8 cellular contexts compared by ENCODE assay signal in genomic region chr22:28679611-28680287, GRCh38. TPM values are rescaled to one million over a fixed set of nuclear protein-coding genes. Genes with fewer than 3 reads are reported as not detected.
A peak's percentile ranks its signal among the peaks of the same experiment; 100 is the strongest.
DNase-seq lines count a peak whose midpoint lies in the region; ATAC-seq and TF ChIP-seq lines count a peak whose summit lies in the region.
"Not testable (repeated sequence)": the region's sequence is repeated elsewhere in the genome, so short reads cannot be mapped to it uniquely, and the experiment has no call there.

TSS of gene TTC28 (minus strand) at chr22:28679840. CDS start at chr22:28679723, 117 bp downstream.

- H3K9ac ChIP-seq in HUES6 (ENCODE audit: low read length) (peak within 1 kb of the TSS; percentile 66), colonic mucosa (ENCODE audit: low read depth in 2 of 2, low read length in 2 of 2) (peak within 1 kb of the TSS in 1 of 2 donors; percentile 51)

- ATAC-seq in natural killer cell treated with Interleukin-12 subunit alpha and Interleukin-12 subunit beta and Interleukin-15 and Interleukin-18, amount 100 ng/mL, for 72 hours: not testable (repeated sequence)

- peak within 1 kb of the TSS; percentile 79 for H3K4me3 Mint-ChIP-seq in natural killer cell treated with Interleukin-12 subunit alpha and Interleukin-12 subunit beta and Interleukin-15 and Interleukin-18, amount 100 ng/mL, for 72 hours
- peak within 1 kb of the TSS; percentile 75 for H3K4me3 Mint-ChIP-seq in stimulated activated naive CD8-positive, alpha-beta T cell treated with anti-CD3 and anti-CD28 coated beads, Interleukin-15, Interleukin-2, amounts not matched to agents 100 ng/mL and 50 ng/mL, for 24 hours

- H3K4me1 Mint-ChIP-seq in natural killer cell treated with Interleukin-12 subunit alpha and Interleukin-12 subunit beta and Interleukin-15 and Interleukin-18, amount 100 ng/mL, for 72 hours (ENCODE audit: low read depth in 2 of 2): peaks cover 15% of the 10 kb centered on the region in 2 donors
- H3K4me1 Mint-ChIP-seq in stimulated activated naive CD8-positive, alpha-beta T cell treated with anti-CD3 and anti-CD28 coated beads, Interleukin-15, Interleukin-2, amounts not matched to agents 100 ng/mL and 50 ng/mL, for 24 hours (ENCODE audit: low read depth): peaks cover 15% of the 10 kb centered on the region

- H3K27ac Mint-ChIP-seq in natural killer cell treated with Interleukin-12 subunit alpha and Interleukin-12 subunit beta and Interleukin-15 and Interleukin-18, amount 100 ng/mL, for 72 hours; stimulated activated naive CD8-positive, alpha-beta T cell treated with anti-CD3 and anti-CD28 coated beads, Interleukin-15, Interleukin-2, amounts not matched to agents 100 ng/mL and 50 ng/mL, for 24 hours: not testable (repeated sequence)

- not testable (repeated sequence) for H3K27me3 ChIP-seq in HUES6 (ENCODE audit: control insufficient read depth, insufficient read depth, low read length); colonic mucosa

- not testable (repeated sequence) for H3K4me1 ChIP-seq in HUES6 (ENCODE audit: control insufficient read depth, insufficient read depth, low read length); colonic mucosa

- peaks cover 16 to 23% of the 10 kb centered on the region in 2 donors for H3K27me3 Mint-ChIP-seq in natural killer cell treated with Interleukin-12 subunit alpha and Interleukin-12 subunit beta and Interleukin-15 and Interleukin-18, amount 100 ng/mL, for 72 hours
- H3K27me3 Mint-ChIP-seq in stimulated activated naive CD8-positive, alpha-beta T cell treated with anti-CD3 and anti-CD28 coated beads, Interleukin-15, Interleukin-2, amounts not matched to agents 100 ng/mL and 50 ng/mL, for 24 hours: peaks cover 66% of the 10 kb centered on the region

- not testable (repeated sequence) for H3K36me3 Mint-ChIP-seq in natural killer cell treated with Interleukin-12 subunit alpha and Interleukin-12 subunit beta and Interleukin-15 and Interleukin-18, amount 100 ng/mL, for 72 hours; stimulated activated naive CD8-positive, alpha-beta T cell treated with anti-CD3 and anti-CD28 coated beads, Interleukin-15, Interleukin-2, amounts not matched to agents 100 ng/mL and 50 ng/mL, for 24 hours (ENCODE audit: low read depth)

- DNase-seq in COLO668 (lab: John Stamatoyannopoulos, UW; ENCODE audit: unreplicated experiment) (peak; percentile 85), NCI-H748 (lab: John Stamatoyannopoulos, UW; ENCODE audit: unreplicated experiment) (peak; percentile 79), colonic mucosa (peak; percentile 67), hepatic stellate cell (ENCODE audit: low spot score) (peak; percentile 57)
- peak; percentile 67 for DNase-seq in activated CD8-positive, alpha-beta memory T cell treated with anti-CD3 and anti-CD28 coated beads for 24 hours
- DNase-seq in natural killer cell treated with Interleukin-12 subunit alpha and Interleukin-12 subunit beta and Interleukin-15 and Interleukin-18, amount 100 ng/mL, for 72 hours (ENCODE audit: low spot score): peak; percentile 65

- not testable (repeated sequence) for H3K27ac ChIP-seq in HUES6 (ENCODE audit: low read depth, low read length); colonic mucosa

- intact Hi-C loops in colonic mucosa (cut with DNase I): not testable (repeated sequence)

- not testable (repeated sequence) for H3K9me3 ChIP-seq in HUES6 (ENCODE audit: control insufficient read depth, insufficient read depth, low read depth, low read length); colonic mucosa

- not testable (repeated sequence) for TF ChIP-seq CTCF in colonic mucosa (IDR thresholded peaks at IDR 0.05)

- H3K9me3 Mint-ChIP-seq in natural killer cell treated with Interleukin-12 subunit alpha and Interleukin-12 subunit beta and Interleukin-15 and Interleukin-18, amount 100 ng/mL, for 72 hours; stimulated activated naive CD8-positive, alpha-beta T cell treated with anti-CD3 and anti-CD28 coated beads, Interleukin-15, Interleukin-2, amounts not matched to agents 100 ng/mL and 50 ng/mL, for 24 hours: not testable (repeated sequence)

- not testable (repeated sequence) for H3K36me3 ChIP-seq in HUES6 (ENCODE audit: control insufficient read depth, insufficient read depth, low read length); colonic mucosa

- H3K4me3 ChIP-seq in HUES6 (ENCODE audit: low read depth, low read length) (peak within 1 kb of the TSS; percentile 79), colonic mucosa (peak within 1 kb of the TSS; percentile 54)

RNA-seq across cellular contexts. Expression of gene TTC28, which starts in this region (rescaled TPM):
- total RNA-seq in colonic mucosa: 1 to 10 TPM; 6.6 to 9.2 TPM
- total RNA-seq in natural killer cell treated with Interleukin-12 subunit alpha and Interleukin-12 subunit beta and Interleukin-15 and Interleukin-18, amount 100 ng/mL, for 72 hours: 1 to 10 TPM; 5.7 to 6.0 TPM
